In the genomic region with DNA sequence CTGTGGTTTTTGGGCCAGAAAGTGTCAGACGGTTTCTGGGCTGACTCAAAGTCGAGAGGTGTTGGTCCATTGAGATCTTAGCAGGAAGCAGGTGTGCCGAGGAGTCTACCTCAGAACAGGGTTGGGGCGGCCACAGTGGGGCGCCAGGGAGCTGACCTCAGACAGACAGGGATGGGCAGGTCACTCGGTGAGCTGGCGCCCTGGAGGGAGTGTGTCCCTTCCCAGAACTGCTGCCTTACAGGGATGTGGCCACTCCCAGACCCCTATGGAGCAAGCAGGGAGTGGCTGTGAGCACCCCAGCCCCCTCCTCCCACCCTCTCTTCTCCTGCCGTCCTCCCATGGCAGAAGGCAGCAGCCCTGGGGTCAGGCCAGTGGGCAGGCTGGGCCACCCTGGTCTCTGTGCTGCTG, we compare ENCODE assay signal across 1 cellular context.
TF ChIP-seq lines count a peak whose summit lies in the region.

No MANE protein-coding gene starts in this region.

TF ChIP-seq in K562, 482 proteins besides CTCF, POLR2A, EP300 and RAD21 (continued from another document):
- TF ChIP-seq, protein P1, sequence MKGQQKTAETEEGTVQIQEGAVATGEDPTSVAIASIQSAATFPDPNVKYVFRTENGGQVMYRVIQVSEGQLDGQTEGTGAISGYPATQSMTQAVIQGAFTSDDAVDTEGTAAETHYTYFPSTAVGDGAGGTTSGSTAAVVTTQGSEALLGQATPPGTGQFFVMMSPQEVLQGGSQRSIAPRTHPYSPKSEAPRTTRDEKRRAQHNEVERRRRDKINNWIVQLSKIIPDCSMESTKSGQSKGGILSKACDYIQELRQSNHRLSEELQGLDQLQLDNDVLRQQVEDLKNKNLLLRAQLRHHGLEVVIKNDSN (CRISPR knock-in tag; IDR thresholded peaks at IDR 0.05) = 0 out of 2 replicates have a peak, but pooled peaks have one; percentile 6
- TF ChIP-seq ZBTB1 (CRISPR knock-in tag; IDR thresholded peaks at IDR 0.05; ENCODE audit: borderline replicate concordance, low read depth) (no peak), THRAP3 (IDR thresholded peaks at IDR 0.05; ENCODE audit: borderline replicate concordance) (no peak)
